Comparison of ENCODE assay signal across 10 cellular contexts in genomic region chr14:58755026-58755929, GRCh38.
A peak's percentile ranks its signal among the peaks of the same experiment; 100 is the strongest.
DNase-seq lines count a peak whose midpoint lies in the region; ATAC-seq and TF ChIP-seq lines count a peak whose summit lies in the region.
"Had no signal": no experiment of that assay in that cellular context is flagged by ENCODE, and none has a peak within 500 bp of the region (broad histone marks: within the 10 kb centered on the region; RNA-seq: fewer than 3 reads in every experiment).

No MANE protein-coding gene starts in this region.

- no peaks in the 10 kb centered on the region for H3K27me3 Mint-ChIP-seq in WTC11 (ENCODE audit: low read depth)
- no peaks in the 10 kb centered on the region for H3K27me3 Mint-ChIP-seq in effector memory CD8-positive, alpha-beta T cell

- ATAC-seq in WTC11 (peak; percentile 90), HG03196 (IDR thresholded peaks at IDR 0.05; ENCODE audit: unreplicated experiment) (no peak), GM18907 (IDR thresholded peaks at IDR 0.05; ENCODE audit: unreplicated experiment) (no peak)
- no peak for ATAC-seq in effector memory CD8-positive, alpha-beta T cell (replicated peaks)
- ATAC-seq: gastroesophageal sphincter had no signal

- no peaks in the 10 kb centered on the region for H3K36me3 Mint-ChIP-seq in WTC11
- H3K36me3 Mint-ChIP-seq in effector memory CD8-positive, alpha-beta T cell (ENCODE audit: insufficient read depth): no peaks in the 10 kb centered on the region

- CTCF ChIA-PET in WTC11 (lab: Charles Lee): interaction anchor here (0.6 to 0.8 kb wide), 2 partner anchors 10 to 31 kb away, joined by 3 read pairs; no protein-coding TSS in a partner anchor

- peak overlapping the region; percentile 4 for H3K27ac ChIP-seq in layer of hippocampus (ENCODE audit: low read depth, low read length)

- H3K27ac Mint-ChIP-seq in WTC11: peak overlapping the region; percentile 30; the same call in 1 of the 2 replicates
- no peak overlapping the region for H3K27ac Mint-ChIP-seq in effector memory CD8-positive, alpha-beta T cell

- DNase-seq in COR-L47 (lab: John Stamatoyannopoulos, UW) (peak; percentile 60), NCI-H1105 (lab: John Stamatoyannopoulos, UW) (peak; percentile 74), WTC11 (ENCODE audit: low spot score) (no peak), activated T-cell treated with anti-CD3 and anti-CD28 coated beads for 4 hours (no peak)
- DNase-seq in effector memory CD8-positive, alpha-beta T cell: no peak
- DNase-seq: NCI-H446 had no signal

- POLR2A ChIA-PET in WTC11 (lab: Charles Lee): no interaction called here

- no peak overlapping the region for H3K4me3 Mint-ChIP-seq in WTC11
- H3K4me3 Mint-ChIP-seq in effector memory CD8-positive, alpha-beta T cell: no peak overlapping the region

- H3K9me3 Mint-ChIP-seq in WTC11: no peaks in the 10 kb centered on the region
- no peaks in the 10 kb centered on the region for H3K9me3 Mint-ChIP-seq in effector memory CD8-positive, alpha-beta T cell

- TF ChIP-seq CTCF in WTC11 (IDR thresholded peaks at IDR 0.05): no peak

- peaks cover 22% of the 10 kb centered on the region for H3K4me1 Mint-ChIP-seq in WTC11
- H3K4me1 Mint-ChIP-seq in effector memory CD8-positive, alpha-beta T cell (ENCODE audit: low read depth in 2 of 2): no peaks in the 10 kb centered on the region

- no peaks in the 10 kb centered on the region for H3K27me3 ChIP-seq in layer of hippocampus (ENCODE audit: control insufficient read depth, insufficient read depth, low read length)
- H3K27me3 ChIP-seq: gastroesophageal sphincter had no signal

TF ChIP-seq in WTC11, 78 proteins besides CTCF, POLR2A, EP300 and RAD21 (continues in another document):
- TF ChIP-seq GABPB1 (CRISPR knock-in tag; IDR thresholded peaks at IDR 0.05): no peak
- TF ChIP-seq ZBTB43 (CRISPR knock-in tag; IDR thresholded peaks at IDR 0.05): no peak
- no peak for TF ChIP-seq SMAD3 (CRISPR knock-in tag; IDR thresholded peaks at IDR 0.05; ENCODE audit: borderline replicate concordance)
- no peak for TF ChIP-seq USF2 (CRISPR knock-in tag; IDR thresholded peaks at IDR 0.05)
- TF ChIP-seq GTF2I (CRISPR knock-in tag; conservative IDR thresholded peaks at IDR 0.05): no peak
- no peak for TF ChIP-seq CDX4 (CRISPR knock-in tag; IDR thresholded peaks at IDR 0.05; ENCODE audit: borderline replicate concordance)
- TF ChIP-seq ARID4B (CRISPR knock-in tag; IDR thresholded peaks at IDR 0.05; ENCODE audit: borderline replicate concordance): no peak
- TF ChIP-seq FOXP4 (CRISPR knock-in tag; IDR thresholded peaks at IDR 0.05): no peak
- TF ChIP-seq CREB1 (CRISPR knock-in tag; IDR thresholded peaks at IDR 0.05): no peak
- TF ChIP-seq ERG (CRISPR knock-in tag; IDR thresholded peaks at IDR 0.05): no peak
- no peak for TF ChIP-seq SOX15 (CRISPR knock-in tag; IDR thresholded peaks at IDR 0.05)
- TF ChIP-seq IRF1 (CRISPR knock-in tag; IDR thresholded peaks at IDR 0.05): no peak
- no peak for TF ChIP-seq FOXP1 (CRISPR knock-in tag; IDR thresholded peaks at IDR 0.05; ENCODE audit: borderline replicate concordance)
- TF ChIP-seq NFATC4 (CRISPR knock-in tag; IDR thresholded peaks at IDR 0.05): no peak
- TF ChIP-seq TCF7 (CRISPR knock-in tag; IDR thresholded peaks at IDR 0.05; ENCODE audit: low read depth): no peak

Comparison
In these comparisons a context has a peak if more than half of its experiments do, and no peak if none do; other contexts are left out.
1. DNase-seq: peak in COR-L47 (single experiment) and NCI-H1105 (single experiment); none in WTC11 (single experiment), effector memory CD8-positive, alpha-beta T cell (0 of 3) and activated T-cell treated with anti-CD3 and anti-CD28 coated beads for 4 hours (single experiment).